ENCODE assay signal across 10 cellular contexts in genomic region chr1:75170006-75170405, GRCh38. TPM values are rescaled to one million over a fixed set of nuclear protein-coding genes. Genes with fewer than 3 reads are reported as not detected.
"Had no signal": no experiment of that assay in that cellular context is flagged by ENCODE, and none has a peak within 500 bp of the region (broad histone marks: within the 10 kb centered on the region; RNA-seq: fewer than 3 reads in every experiment).

No MANE protein-coding gene starts in this region.

- ATAC-seq: GM23338, HCT116 had no signal

- DNase-seq: GM23248, GOT3, H7, H9, HCEC 1CT, HFFc6 had no signal

- H2AFZ ChIP-seq: GM23248, GM23338 had no signal

- H3K9ac ChIP-seq: GM23248 had no signal

- H3K4me2 ChIP-seq: GM23338 had no signal

- H3K36me3 ChIP-seq: HAP-1 had no signal

- H3K27ac ChIP-seq: GM23248 had no signal

- H3K9me3 ChIP-seq: HAP-1 had no signal

- H3K4me3 ChIP-seq: GM23248, GM23338, HAP-1 had no signal

- H3K4me1 ChIP-seq: HAP-1 had no signal

- FAIRE-seq: H1 had no signal

RNA-seq across cellular contexts. Expression of gene LHX8, which starts 35.8 kb away (rescaled TPM):
- total RNA-seq: GM23248, H7, H9, HFFc6 had no signal
- polyA plus RNA-seq: GM23248 had no signal
